Comparison of ENCODE assay signal across 1 cellular context in genomic region chr11:66267379-66268209, GRCh38.
TF ChIP-seq lines count a peak whose summit lies in the region.

No MANE protein-coding gene starts in this region.

TF ChIP-seq in PFSK-1, 5 proteins besides CTCF, POLR2A, EP300 and RAD21:
- peak; percentile 51; the same call in 1 of the 2 replicates for TF ChIP-seq POLR2AphosphoS5 (IDR thresholded peaks at IDR 0.05; ENCODE audit: low read depth, low read length)
- no peak for TF ChIP-seq SIN3A (IDR thresholded peaks at IDR 0.05; ENCODE audit: borderline replicate concordance, insufficient read depth, low read length)
- peak; percentile 57; the same call in 1 of the 2 replicates for TF ChIP-seq TAF1 (IDR thresholded peaks at IDR 0.05; ENCODE audit: borderline replicate concordance, insufficient read depth, low read length)
- 0 out of 4 replicates have a peak, but pooled peaks of 1 of the 2 experiments have one; percentile 19 for TF ChIP-seq REST (IDR thresholded peaks at IDR 0.05; ENCODE audit: insufficient read depth in 1 of 2, low read depth in 2 of 2, low read length in 2 of 2)
TF ChIP-seq in PFSK-1: peak in this region for 3.
